Comparison of ENCODE assay signal across 1 cellular context in the genomic region with DNA sequence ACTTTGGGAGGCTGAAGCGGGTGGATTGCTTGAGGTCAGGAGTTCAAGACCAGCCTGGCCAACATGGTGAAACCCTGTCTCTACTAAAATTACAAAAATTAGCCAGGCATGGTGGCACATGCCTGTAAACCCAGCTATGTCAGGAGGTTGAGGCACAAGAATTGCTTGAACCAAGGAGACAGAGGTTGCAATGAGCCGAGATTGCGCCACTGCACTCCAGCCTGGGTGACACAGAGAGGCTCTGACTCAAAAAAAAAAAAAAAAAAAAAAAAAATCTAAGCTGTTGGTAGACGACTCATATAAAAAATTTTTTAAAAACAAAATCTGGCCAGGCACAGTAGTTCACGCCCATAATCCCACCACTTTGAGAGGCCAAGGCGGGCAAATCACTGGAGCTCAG. TPM values are rescaled to one million over a fixed set of nuclear protein-coding genes. Genes with fewer than 3 reads are reported as not detected.
"Had no signal": no experiment of that assay in that cellular context is flagged by ENCODE, and none has a peak within 500 bp of the region (broad histone marks: within the 10 kb centered on the region; RNA-seq: fewer than 3 reads in every experiment).

No MANE protein-coding gene starts in this region.

RNA-seq across cellular contexts. Expression of a gene that starts 21.1 kb away (rescaled TPM):
- total RNA-seq: RPMI7951 had no signal
